In the genomic region with DNA sequence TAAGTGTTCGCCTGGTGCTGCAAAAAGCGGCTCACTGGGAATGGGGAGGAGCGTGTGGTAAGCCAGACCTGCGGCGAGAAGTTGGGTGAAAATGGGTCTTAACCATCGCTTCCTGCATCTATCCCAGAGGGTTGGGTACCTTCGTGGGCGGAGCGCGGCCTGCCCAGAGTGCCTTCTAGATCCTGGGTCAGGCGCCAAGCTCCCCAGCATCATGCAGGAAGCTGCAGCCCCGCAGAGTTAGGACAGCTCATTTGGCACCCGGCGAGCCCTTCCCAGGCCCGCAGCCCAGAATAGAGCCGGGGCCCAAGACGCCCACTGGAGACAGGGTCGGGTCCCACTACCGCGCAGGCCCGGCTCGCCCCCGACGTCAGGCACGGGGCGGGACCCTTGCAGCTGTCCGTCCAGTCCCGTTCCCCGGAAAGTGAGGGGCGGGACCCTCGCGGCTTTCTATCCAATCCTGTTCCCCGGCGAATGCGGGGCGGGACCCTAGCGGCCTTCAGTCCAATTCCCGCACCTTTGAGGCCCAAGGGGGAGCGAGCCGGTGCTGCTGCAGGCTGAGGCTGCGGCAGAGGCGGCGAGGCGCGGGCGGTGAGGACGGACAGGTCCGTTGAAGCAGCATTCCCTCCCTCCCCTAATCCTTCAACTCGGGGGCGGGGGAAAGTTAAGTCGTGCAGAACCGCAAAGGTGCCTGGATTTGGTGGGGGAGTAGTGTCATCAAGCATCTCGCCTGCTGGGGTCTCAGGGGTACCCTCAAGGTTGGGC, we compare ENCODE assay signal across 8 cellular contexts. TPM values are rescaled to one million over a fixed set of nuclear protein-coding genes. Genes with fewer than 3 reads are reported as not detected.
DNase-seq lines count a peak whose midpoint lies in the region; ATAC-seq and TF ChIP-seq lines count a peak whose summit lies in the region.

A gene with protein sequence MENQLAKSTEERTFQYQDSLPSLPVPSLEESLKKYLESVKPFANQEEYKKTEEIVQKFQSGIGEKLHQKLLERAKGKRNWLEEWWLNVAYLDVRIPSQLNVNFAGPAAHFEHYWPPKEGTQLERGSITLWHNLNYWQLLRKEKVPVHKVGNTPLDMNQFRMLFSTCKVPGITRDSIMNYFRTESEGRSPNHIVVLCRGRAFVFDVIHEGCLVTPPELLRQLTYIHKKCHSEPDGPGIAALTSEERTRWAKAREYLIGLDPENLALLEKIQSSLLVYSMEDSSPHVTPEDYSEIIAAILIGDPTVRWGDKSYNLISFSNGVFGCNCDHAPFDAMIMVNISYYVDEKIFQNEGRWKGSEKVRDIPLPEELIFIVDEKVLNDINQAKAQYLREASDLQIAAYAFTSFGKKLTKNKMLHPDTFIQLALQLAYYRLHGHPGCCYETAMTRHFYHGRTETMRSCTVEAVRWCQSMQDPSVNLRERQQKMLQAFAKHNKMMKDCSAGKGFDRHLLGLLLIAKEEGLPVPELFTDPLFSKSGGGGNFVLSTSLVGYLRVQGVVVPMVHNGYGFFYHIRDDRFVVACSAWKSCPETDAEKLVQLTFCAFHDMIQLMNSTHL (plus strand): TSS at position 499 of the 762 bp plus-strand sequence. CDS start 3,405 bp downstream, outside the sequence.

- peak within 1 kb of the TSS; percentile 88 for H3K27ac ChIP-seq in IMR-90 (ENCODE audit: insufficient read depth, low read length)
- peak within 1 kb of the TSS; percentile 57 for H3K27ac ChIP-seq in OCI-LY7 (ENCODE audit: low read depth, low read length, poor library complexity, severe bottlenecking)
- H3K27ac ChIP-seq in mucosa of rectum (ENCODE audit: low read depth in 2 of 2, low read length in 2 of 2), result peak within 1 kb of the TSS; percentile 89 to 90

- ATAC-seq in GM21528 (IDR thresholded peaks at IDR 0.05; ENCODE audit: low FRiP score, unreplicated experiment), result peak; percentile 98
- peak; percentile 99 for ATAC-seq in IMR-90 (ENCODE audit: low read depth)

- H2AK9ac ChIP-seq in IMR-90 (replicated peaks; ENCODE audit: low read depth, low read length, poor library complexity), result peak within 1 kb of the TSS; percentile 90

- BruUV-seq in IMR-90 (replicated peaks; lab: Mats Ljungman, UMichigan) (TSS peak; percentile 86), OCI-LY7 (replicated peaks; lab: Mats Ljungman, UMichigan) (no TSS peak)

- POLR2A ChIA-PET in IMR-90 (lab: Charles Lee; ENCODE audit: unreplicated experiment) (interaction anchor here (1.0 to 1.5 kb wide), 2 partner anchors 28 to 33 kb away, joined by 3 to 4 read pairs; no protein-coding TSS in a partner anchor), OCI-LY7 (lab: Charles Lee) (interaction anchor here (0.5 to 2.0 kb wide), 23 partner anchors 9 to 1462 kb away, joined by 3 to 6 read pairs (median 3); a partner anchor contains a TSS)

- peaks cover 13% of the 10 kb centered on the region for H3K36me3 ChIP-seq in IMR-90 (ENCODE audit: control insufficient read depth, insufficient read depth, low read length)
- H3K36me3 ChIP-seq in OCI-LY7 (ENCODE audit: insufficient read depth, low read length), result peaks cover 34% of the 10 kb centered on the region
- peaks cover 13 to 21% of the 10 kb centered on the region in 2 donors for H3K36me3 ChIP-seq in mucosa of rectum (ENCODE audit: control insufficient read depth in 2 of 2, insufficient read depth in 2 of 2, low read length in 2 of 2)

- intact Hi-C loops in IMR-90 (cut with micrococcal nuclease) (loop anchor here (1.0 to 10.0 kb wide), 5 partner anchors 29 to 191 kb away; a partner anchor contains a TSS), OCI-LY7 (cut with micrococcal nuclease; ENCODE audit: unreplicated experiment) (loop anchor here (1.0 to 5.0 kb wide), 5 partner anchors 127 to 587 kb away; a partner anchor contains a TSS)

- no peak for TF ChIP-seq CTCF in IMR-90 (conservative IDR thresholded peaks at IDR 0.05; ENCODE audit: low read depth, low read length)
- no peak for TF ChIP-seq CTCF in OCI-LY7 (conservative IDR thresholded peaks at IDR 0.05; ENCODE audit: low read length)

- H3K4me3 ChIP-seq in IMR-90 (ENCODE audit: insufficient read depth, low read depth, low read length) (peak within 1 kb of the TSS; percentile 68), OCI-LY7 (ENCODE audit: low read depth, low read length, poor library complexity, severe bottlenecking) (peak within 1 kb of the TSS; percentile 74), mucosa of rectum (ENCODE audit: low read length in 2 of 2) (peak within 1 kb of the TSS; percentile 91 to 93)

- H3K4me1 ChIP-seq in IMR-90 (ENCODE audit: control insufficient read depth, insufficient read depth, low read length) (peaks cover 3% of the 10 kb centered on the region), OCI-LY7 (ENCODE audit: insufficient read depth, low read length, poor library complexity, severe bottlenecking) (peaks cover 30% of the 10 kb centered on the region), mucosa of rectum (ENCODE audit: control insufficient read depth in 2 of 2, insufficient read depth in 2 of 2, low read length in 2 of 2) (peaks cover 0 to 14% of the 10 kb centered on the region in 2 donors)

- dilution Hi-C loops in IMR-90 (cut with HindIII; ENCODE audit: low sequenced_read_pairs, unreplicated experiment), result no loop called here

- peak within 1 kb of the TSS; percentile 78 for H4K8ac ChIP-seq in IMR-90 (ENCODE audit: low read depth in 2 of 2, low read length in 2 of 2)

- TF ChIP-seq POLR2A in IMR-90 (IDR thresholded peaks at IDR 0.05; ENCODE audit: low read depth, low read length) (no peak), erythroblast (IDR thresholded peaks at IDR 0.05; ENCODE audit: low read length) (peak; percentile 59)

- H4K5ac ChIP-seq in IMR-90 (ENCODE audit: low read depth, low read length), result peak within 1 kb of the TSS; percentile 90

- DNase-seq in DMS114 treated with DMSO at 0.1 percent for 48 hours (lab: John Stamatoyannopoulos, UW; ENCODE audit: unreplicated experiment) (peak; percentile 88), IMR-90 (peak; percentile 91), OCI-LY7 (ENCODE audit: low spot score) (peak; percentile 95), erythroblast (lab: John Stamatoyannopoulos, UW) (peak; percentile 92 to 93)
- DNase-seq in activated T-cell treated with anti-CD3 and anti-CD28 coated beads, Interleukin-2, amount 50 U/mL, for 1 hour, result peak; percentile 94
- DNase-seq in stimulated activated CD8-positive, alpha-beta memory T cell treated with anti-CD3 and anti-CD28 coated beads, Interleukin-4, amount 100 ng/mL, for 4 hours (ENCODE audit: low read depth in 2 of 2, low spot score in 1 of 2), result peak; percentile 85 to 88

- peak within 1 kb of the TSS; percentile 88 for H3K4me2 ChIP-seq in IMR-90 (ENCODE audit: low read depth, low read length)
- H3K4me2 ChIP-seq in OCI-LY7 (ENCODE audit: low read length), result peak within 1 kb of the TSS; percentile 85

- H3K79me1 ChIP-seq in IMR-90 (ENCODE audit: low read depth in 1 of 2, low read length in 2 of 2), result peaks cover 10 to 28% of the 10 kb centered on the region in 2 experiments

- H3K9ac ChIP-seq in IMR-90 (ENCODE audit: low read depth, low read length), result peak within 1 kb of the TSS; percentile 89
- peak within 1 kb of the TSS; percentile 87 for H3K9ac ChIP-seq in mucosa of rectum (ENCODE audit: low read depth in 1 of 2, low read length in 2 of 2)

- peak within 1 kb of the TSS; percentile 59 for H2AK5ac ChIP-seq in IMR-90 (ENCODE audit: low read depth, low read length)

- WGBS in IMR-90 (ENCODE audit: extremely low coverage in 2 of 2, insufficient read length in 1 of 2), 2 experiments, result 0% methylated on average over 15 of the region's 53 CpGs; no CpG with 5 or more reads in 1 of the 2 experiments

- H3K9me2 ChIP-seq in OCI-LY7 (ENCODE audit: insufficient read depth, low read length), result no peaks in the 10 kb centered on the region

- H4K20me1 ChIP-seq in IMR-90 (ENCODE audit: insufficient read depth, low read length), result no peaks in the 10 kb centered on the region
- H4K20me1 ChIP-seq in OCI-LY7 (ENCODE audit: insufficient read depth, low read length), result no peaks in the 10 kb centered on the region

- H3K18ac ChIP-seq in IMR-90 (ENCODE audit: low read depth, low read length), result peak within 1 kb of the TSS; percentile 56

- H3K9me3 ChIP-seq in IMR-90 (ENCODE audit: control insufficient read depth, insufficient read depth, low read length) (no peaks in the 10 kb centered on the region), OCI-LY7 (ENCODE audit: low read length) (no peaks in the 10 kb centered on the region), mucosa of rectum (ENCODE audit: control insufficient read depth in 2 of 2, low read length in 2 of 2) (no peaks in the 10 kb centered on the region)

- H3K56ac ChIP-seq in IMR-90 (ENCODE audit: extremely low read depth, insufficient read depth, low read length), result peak within 1 kb of the TSS; percentile 89

- peak within 1 kb of the TSS; percentile 11; the same call in 1 of the 2 replicates for H2BK20ac ChIP-seq in IMR-90 (ENCODE audit: low read depth, low read length)

- H2BK120ac ChIP-seq in IMR-90 (ENCODE audit: low read depth, low read length), result peak within 1 kb of the TSS; percentile 61

- peak within 1 kb of the TSS; percentile 92 for H4K91ac ChIP-seq in IMR-90 (ENCODE audit: insufficient read depth, low read depth, low read length)

- peak within 1 kb of the TSS; percentile 90 for H3K14ac ChIP-seq in IMR-90 (replicated peaks; ENCODE audit: low read depth, low read length)

- peaks cover 9% of the 10 kb centered on the region; the same call in 1 of the 2 replicates for H3K9me1 ChIP-seq in IMR-90 (ENCODE audit: insufficient read depth, low read length)

- peaks cover 19% of the 10 kb centered on the region; the same call in 1 of the 2 replicates for H3K79me2 ChIP-seq in OCI-LY7 (ENCODE audit: insufficient read depth, low read depth, low read length)

- peak within 1 kb of the TSS; percentile 80 for H3K23ac ChIP-seq in IMR-90 (ENCODE audit: low read depth, low read length)

- peak within 1 kb of the TSS; percentile 87 for H2BK5ac ChIP-seq in IMR-90 (ENCODE audit: low read depth, low read length, poor library complexity, severe bottlenecking)

- peak within 1 kb of the TSS; percentile 93 for H3K4ac ChIP-seq in IMR-90 (ENCODE audit: low read depth, low read length)

- in situ Hi-C loops in IMR-90 (cut with MboI; ENCODE audit: low sequenced_read_pairs), result no loop called here

- H2AFZ ChIP-seq in IMR-90 (replicated peaks; ENCODE audit: low read length, poor library complexity), result peak within 1 kb of the TSS; percentile 97
- H2AFZ ChIP-seq in OCI-LY7 (ENCODE audit: low read length), result peak within 1 kb of the TSS; percentile 93

- peak within 1 kb of the TSS; percentile 69; the same call in 2 of the 3 replicates for H2BK15ac ChIP-seq in IMR-90 (ENCODE audit: low read depth, low read length)

- TF ChIP-seq RAD21 in IMR-90 (IDR thresholded peaks at IDR 0.05; ENCODE audit: low read length), result no peak

- CTCF ChIA-PET in IMR-90 (lab: Yijun Ruan, JAX), result interaction anchor here (0.7 kb wide), 1 partner anchor 28 kb away, joined by 3 read pairs; no protein-coding TSS in a partner anchor
- CTCF ChIA-PET in OCI-LY7 (lab: Charles Lee; ENCODE audit: unreplicated experiment), result no interaction called here

- no peaks in the 10 kb centered on the region for H3K27me3 ChIP-seq in IMR-90 (ENCODE audit: control insufficient read depth, insufficient read depth, low read length)
- no peaks in the 10 kb centered on the region for H3K27me3 ChIP-seq in mucosa of rectum (ENCODE audit: control insufficient read depth in 2 of 2, insufficient read depth in 2 of 2, low read length in 2 of 2)

RNA-seq across cellular contexts. Expression of the gene that starts here (rescaled TPM):
- total RNA-seq in IMR-90 (2012; rRNA removed) (7.5 and 14.4 TPM in 2 replicates), OCI-LY7 (2022) (8.1 and 8.6 TPM in 2 replicates)
- 7.2 and 10.0 TPM in 2 replicates for polyA plus RNA-seq in IMR-90 (2012; rRNA removed)
- polyA plus RNA-seq in IMR-90 (2012; cell fraction: cytosol; rRNA removed), result 1.8 and 2.0 TPM in 2 replicates
- polyA plus RNA-seq in IMR-90 (2012; cell fraction: nucleus; rRNA removed; ENCODE audit: low replicate concordance), result 2.0 and 21.2 TPM in 2 replicates
- total RNA-seq in OCI-LY7 (2014; rRNA removed; shearing (Covaris generic)), result 3.0 and 5.2 TPM in 2 replicates

Comparison
In these comparisons a context has a peak if more than half of its experiments do, and no peak if none do; other contexts are left out.
1. Peak in every context shown above with its lines: DNase-seq, ATAC-seq, H3K4me3 ChIP-seq and H3K27ac ChIP-seq.